ENCODE assay signal across 1 cellular context in the genomic region with DNA sequence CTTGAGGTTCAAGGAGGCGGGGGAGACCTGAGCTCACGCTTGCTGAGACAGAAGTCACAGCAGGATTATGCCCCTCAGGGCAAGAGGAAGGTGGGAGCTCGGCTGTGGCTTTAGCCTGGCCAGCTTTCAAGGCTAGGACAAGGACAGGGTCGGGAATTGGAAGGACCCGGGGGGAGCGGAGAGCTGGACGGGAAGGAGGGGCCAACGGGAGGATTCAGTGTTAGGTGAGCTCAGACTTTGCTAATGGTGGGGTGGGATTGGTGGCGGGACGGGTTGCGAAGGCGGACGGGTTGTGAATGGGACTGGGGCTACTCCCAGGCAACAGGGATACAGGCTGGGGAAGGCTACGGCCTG.
TF ChIP-seq lines count a peak whose summit lies in the region.

No MANE protein-coding gene starts in this region.

TF ChIP-seq in HCT116, 20 proteins besides CTCF, POLR2A, EP300 and RAD21 (continued from another document):
- TF ChIP-seq, protein P1, sequence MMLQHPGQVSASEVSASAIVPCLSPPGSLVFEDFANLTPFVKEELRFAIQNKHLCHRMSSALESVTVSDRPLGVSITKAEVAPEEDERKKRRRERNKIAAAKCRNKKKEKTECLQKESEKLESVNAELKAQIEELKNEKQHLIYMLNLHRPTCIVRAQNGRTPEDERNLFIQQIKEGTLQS (IDR thresholded peaks at IDR 0.05) = no peak
